Comparison of ENCODE assay signal across 19 cellular contexts in the genomic region with DNA sequence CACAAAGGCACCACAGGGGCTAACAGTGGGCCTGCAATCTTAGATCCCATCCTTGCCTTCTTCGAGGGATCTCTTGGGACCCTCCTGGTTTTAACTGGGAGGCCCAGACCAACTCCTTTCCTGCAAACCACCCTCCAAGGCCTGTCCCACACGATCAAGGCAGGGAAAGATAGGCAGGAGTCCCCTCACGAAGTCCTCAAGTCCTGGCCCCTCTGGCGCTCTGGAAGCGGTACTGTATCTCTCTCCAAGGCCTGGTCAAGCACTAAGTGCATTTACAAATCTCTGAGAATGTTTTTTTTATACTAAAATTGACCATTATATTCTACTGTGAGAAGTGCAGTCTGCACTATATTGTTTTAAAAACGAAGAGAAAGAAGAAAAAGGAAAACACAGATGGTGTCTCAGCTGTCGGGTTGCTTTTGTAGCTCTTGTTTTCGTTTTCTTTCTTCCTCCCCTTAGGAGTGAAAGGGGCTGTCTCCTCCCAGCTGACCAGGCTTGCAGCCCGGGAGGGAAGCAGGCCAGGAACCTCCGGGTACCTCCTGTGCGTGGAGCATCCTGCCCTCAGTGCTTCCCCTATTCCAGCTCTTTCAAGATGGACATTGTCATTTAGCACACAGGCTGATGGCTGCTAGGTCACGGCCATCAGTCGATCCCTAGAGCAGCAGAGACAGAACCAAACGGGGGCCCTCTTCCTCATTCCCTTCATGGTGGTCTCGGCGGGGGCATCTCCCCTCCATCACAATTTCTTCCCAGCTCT. TPM values are rescaled to one million over a fixed set of nuclear protein-coding genes. Genes with fewer than 3 reads are reported as not detected.
DNase-seq lines count a peak whose midpoint lies in the region; ATAC-seq, FAIRE-seq and TF ChIP-seq lines count a peak whose summit lies in the region.
"Had no signal": no experiment of that assay in that cellular context is flagged by ENCODE, and none has a peak within 500 bp of the region (broad histone marks: within the 10 kb centered on the region; RNA-seq: fewer than 3 reads in every experiment).

No MANE protein-coding gene starts in this region.

- no peak for TF ChIP-seq EP300 in ovary (IDR thresholded peaks at IDR 0.05)

- H3K27me3 ChIP-seq in ovary (no peaks in the 10 kb centered on the region), small intestine (ENCODE audit: control insufficient read depth in 2 of 2, insufficient read depth in 2 of 2, low read length in 2 of 2) (no peaks in the 10 kb centered on the region)
- H3K27me3 ChIP-seq: BE2C, cardiac muscle cell had no signal

- no peaks in the 10 kb centered on the region for H3K9me3 Mint-ChIP-seq in activated B cell treated with CpG ODN at 0.5 μM for 24 hours
- H3K9me3 Mint-ChIP-seq in glutamatergic neuron (ENCODE audit: unreplicated experiment): peaks cover 2% of the 10 kb centered on the region
- H3K9me3 Mint-ChIP-seq: T-helper 1 cell treated with Interleukin-12 subunit alpha and Interleukin-12 subunit beta and Interleukin-4 antibody, amounts not matched to agents 30 μg/mL and 1 μg/mL, for 36 hours had no signal

- H3K4me1 ChIP-seq in ovary (ENCODE audit: insufficient read depth): peaks cover 18% of the 10 kb centered on the region
- H3K4me1 ChIP-seq in small intestine (ENCODE audit: control insufficient read depth in 2 of 2, insufficient read depth in 1 of 2, low read depth in 1 of 2, low read length in 1 of 2): no peaks in the 10 kb centered on the region
- H3K4me1 ChIP-seq: parathyroid adenoma had no signal

- intact Hi-C loops in activated B cell treated with CpG ODN at 0.5 μM for 24 hours (cut with micrococcal nuclease): no loop called here
- intact Hi-C loops in ovary (cut with DNase I): loop anchor here (2.0 to 10.0 kb wide), 5 partner anchors 48 to 245 kb away; no protein-coding TSS in a partner anchor

- H3K4me3 Mint-ChIP-seq in activated B cell treated with CpG ODN at 0.5 μM for 24 hours (no peak overlapping the region), glutamatergic neuron (ENCODE audit: unreplicated experiment) (no peak overlapping the region)
- H3K4me3 Mint-ChIP-seq: activated naive CD8-positive, alpha-beta T cell; T-helper 1 cell treated with Interleukin-12 subunit alpha and Interleukin-12 subunit beta and Interleukin-4 antibody, amounts not matched to agents 30 μg/mL and 1 μg/mL, for 36 hours had no signal

- H3K27ac ChIP-seq in ovary (peak overlapping the region in 1 of 2 donors; percentile 62), small intestine (ENCODE audit: low read depth in 1 of 2, low read length in 1 of 2) (no peak overlapping the region)
- H3K27ac ChIP-seq: cardiac muscle cell, KMS-11, parathyroid adenoma had no signal

- FAIRE-seq in H54 (lab: Jason Lieb, UNC) (no peak), small intestine (lab: Jason Lieb, UNC) (no peak)
- FAIRE-seq: endothelial cell of umbilical vein, islet of Langerhans had no signal

- POLR2A ChIA-PET in activated B cell treated with CpG ODN at 0.5 μM for 24 hours (lab: Charles Lee): no interaction called here

- H3K27ac Mint-ChIP-seq in activated B cell treated with CpG ODN at 0.5 μM for 24 hours: no peak overlapping the region
- H3K27ac Mint-ChIP-seq in glutamatergic neuron (ENCODE audit: unreplicated experiment): peak overlapping the region; percentile 59
- H3K27ac Mint-ChIP-seq: activated naive CD8-positive, alpha-beta T cell; T-helper 1 cell treated with Interleukin-12 subunit alpha and Interleukin-12 subunit beta and Interleukin-4 antibody, amounts not matched to agents 30 μg/mL and 1 μg/mL, for 36 hours had no signal

- TF ChIP-seq POLR2A in ovary (IDR thresholded peaks at IDR 0.05): no peak
- no peak for TF ChIP-seq POLR2A in H54 (IDR thresholded peaks at IDR 0.05; ENCODE audit: low read depth, low read length)

- CTCF ChIA-PET in activated B cell treated with CpG ODN at 0.5 μM for 24 hours (lab: Charles Lee): no interaction called here

- DNase-seq in G401 (ENCODE audit: low spot score) (peak; percentile 64), activated B cell treated with CpG ODN at 0.5 μM for 24 hours (peak; percentile 4), glutamatergic neuron (no peak), ovary (peak; percentile 62 to 83 (median 73)), H54 (ENCODE audit: insufficient read length, low spot score) (no peak), small intestine (no peak)
- no peak for DNase-seq in stimulated activated CD4-positive, alpha-beta T cell treated with anti-CD3 and anti-CD28 coated beads, Interleukin-2, amount 100 ng/mL, for 48 hours
- DNase-seq: NCI-H1417; NK-92 treated with Interleukin-12 subunit alpha and Interleukin-12 subunit beta, amount 100 ng/mL, for 24 hours had no signal

- no peaks in the 10 kb centered on the region for H3K36me3 ChIP-seq in ovary
- no peaks in the 10 kb centered on the region for H3K36me3 ChIP-seq in small intestine (ENCODE audit: control insufficient read depth in 2 of 2, insufficient read depth in 2 of 2, low read length in 2 of 2)
- H3K36me3 ChIP-seq: cardiac muscle cell had no signal

- H3K9me3 ChIP-seq in ovary (no peaks in the 10 kb centered on the region), small intestine (ENCODE audit: control insufficient read depth, low read depth) (no peaks in the 10 kb centered on the region)
- H3K9me3 ChIP-seq: BE2C had no signal

- WGBS in ovary, 3 donors: 13 to 26% (median 16%) methylated on average over 16 of the region's 16 CpGs
- 70 to 76% (median 76%) methylated on average over 16 of the region's 16 CpGs for WGBS in small intestine, 3 donors

- in situ Hi-C loops in G401 (cut with HindIII; ENCODE audit: low sequenced_read_pairs): no loop called here

- TF ChIP-seq CTCF in activated B cell treated with CpG ODN at 0.5 μM for 24 hours (IDR thresholded peaks at IDR 0.05): no peak
- TF ChIP-seq CTCF in glutamatergic neuron (IDR thresholded peaks at IDR 0.05; ENCODE audit: partially characterized antibody, unreplicated experiment): no peak
- TF ChIP-seq CTCF in ovary (IDR thresholded peaks at IDR 0.05): no peak

- no peaks in the 10 kb centered on the region for H3K36me3 Mint-ChIP-seq in activated B cell treated with CpG ODN at 0.5 μM for 24 hours (ENCODE audit: low read depth)
- no peaks in the 10 kb centered on the region for H3K36me3 Mint-ChIP-seq in glutamatergic neuron (ENCODE audit: unreplicated experiment)
- H3K36me3 Mint-ChIP-seq: activated naive CD8-positive, alpha-beta T cell had no signal

- H3K4me3 ChIP-seq in ovary (no peak overlapping the region), small intestine (ENCODE audit: low read depth in 1 of 2, low read length in 2 of 2) (no peak overlapping the region)
- H3K4me3 ChIP-seq: cardiac muscle cell had no signal

- ATAC-seq in activated B cell treated with CpG ODN at 0.5 μM for 24 hours (ENCODE audit: low read depth) (no peak), HG03565 (IDR thresholded peaks at IDR 0.05; ENCODE audit: unreplicated experiment) (no peak)
- ATAC-seq: activated CD4-positive, CD25-positive, alpha-beta regulatory T cell treated with anti-CD3 and anti-CD28 coated beads, Interleukin-2, amount 50 U/mL, for 24 hours had no signal

- H3K27me3 Mint-ChIP-seq in activated B cell treated with CpG ODN at 0.5 μM for 24 hours (no peaks in the 10 kb centered on the region), glutamatergic neuron (ENCODE audit: unreplicated experiment) (peaks cover 8% of the 10 kb centered on the region)

- H3K4me1 Mint-ChIP-seq in activated B cell treated with CpG ODN at 0.5 μM for 24 hours: peaks cover 8% of the 10 kb centered on the region
- H3K4me1 Mint-ChIP-seq in glutamatergic neuron (ENCODE audit: low read depth, unreplicated experiment): peaks cover 2% of the 10 kb centered on the region

RNA-seq across cellular contexts. Expression of gene FAM222A, which starts 56.7 kb away (rescaled TPM):
- 4.0 and 9.0 TPM in 2 replicates for total RNA-seq in G401 (2014; rRNA removed; shearing (Covaris generic))
- total RNA-seq in activated B cell treated with CpG ODN at 0.5 μM for 24 hours: 0.73 and 1.6 TPM in 2 replicates
- 18.1 TPM for total RNA-seq in glutamatergic neuron (ENCODE audit: unreplicated experiment)
- 10 to 100 TPM in 5 of 7 donors, 1 to 10 TPM in 2; 7.2 to 28.4 (median 15.3) TPM for total RNA-seq in ovary
- polyA plus RNA-seq in ovary: 10 to 100 TPM in 1 of 2 donors, 1 to 10 TPM in 1; 4.8 to 11.5 TPM
- polyA plus RNA-seq in small intestine: 1 to 10 TPM; 1.6 to 7.5 (median 3.4) TPM

Comparison
In these comparisons a context has a peak if more than half of its experiments do, and no peak if none do; other contexts are left out.
1. DNase-seq: peak in G401 (single experiment), activated B cell treated with CpG ODN at 0.5 μM for 24 hours (single experiment) and ovary (5 of 5); none in glutamatergic neuron (single experiment), H54 (single experiment), stimulated activated CD4-positive, alpha-beta T cell treated with anti-CD3 and anti-CD28 coated beads, Interleukin-2, amount 100 ng/mL, for 48 hours (0 of 2) and small intestine (single experiment).